In genomic region chr1:92298213-92298572, GRCh38 we compare ENCODE assay signal across 8 cellular contexts. TPM values are rescaled to one million over a fixed set of nuclear protein-coding genes. Genes with fewer than 3 reads are reported as not detected.
DNase-seq lines count a peak whose midpoint lies in the region; ATAC-seq, FAIRE-seq and TF ChIP-seq lines count a peak whose summit lies in the region.

No MANE protein-coding gene starts in this region.

- FAIRE-seq in H1 (lab: Jason Lieb, UNC), result no peak

- peaks cover 3% of the 10 kb centered on the region; the same call in 1 of the 2 replicates for H3K23me2 ChIP-seq in H1 (ENCODE audit: low read depth, low read length)

- H2AK5ac ChIP-seq in H1 (ENCODE audit: low read depth, low read length) (no peak overlapping the region), neuronal stem cell (ENCODE audit: low read depth, low read length) (no peak overlapping the region)

- no peak for TF ChIP-seq RAD21 in H1 (IDR thresholded peaks at IDR 0.05 in 1 of 2, conservative IDR thresholded peaks at IDR 0.05 in 1 of 2; ENCODE audit: low read depth in 2 of 2, low read length in 2 of 2)

- POLR2A ChIA-PET in H1 (lab: Charles Lee; ENCODE audit: partially characterized antibody), result interaction anchor here (0.7 to 1.5 kb wide), 4 partner anchors 12 to 302 kb away, joined by 3 to 5 read pairs (median 4); no protein-coding TSS in a partner anchor

- H3K4me2 ChIP-seq in MM.1S (ENCODE audit: low read depth, low read length), result peak overlapping the region; percentile 84
- H3K4me2 ChIP-seq in H1 (ENCODE audit: insufficient read depth in 1 of 2, low read depth in 2 of 2, low read length in 2 of 2), result peak overlapping the region; percentile 72 to 83
- peak overlapping the region; percentile 78 for H3K4me2 ChIP-seq in neuronal stem cell (ENCODE audit: insufficient read depth, low read length, poor library complexity, severe bottlenecking)

- H4K20me1 ChIP-seq in MM.1S (ENCODE audit: insufficient read depth, low read length), result no peaks in the 10 kb centered on the region
- no peaks in the 10 kb centered on the region for H4K20me1 ChIP-seq in H1 (replicated peaks in 1 of 2; ENCODE audit: control insufficient read depth in 1 of 2, insufficient read depth in 2 of 2, low read length in 2 of 2)

- H4K8ac ChIP-seq in H1 (ENCODE audit: extremely low read depth, insufficient read depth, low read length) (no peak overlapping the region), neuronal stem cell (ENCODE audit: low read depth, low read length) (no peak overlapping the region)

- no peak overlapping the region for H3K14ac ChIP-seq in H1 (ENCODE audit: insufficient read length)
- H3K14ac ChIP-seq in neuronal stem cell (ENCODE audit: low read length), result no peak overlapping the region

- TF ChIP-seq CTCF in MM.1S (IDR thresholded peaks at IDR 0.05; ENCODE audit: low read length), result no peak
- no peak for TF ChIP-seq CTCF in H1 (IDR thresholded peaks at IDR 0.05; ENCODE audit: control extremely low read depth in 1 of 3, insufficient read depth in 1 of 3, low read depth in 1 of 3, low read length in 3 of 3)

- H3K18ac ChIP-seq in H1 (ENCODE audit: extremely low read depth, low read length) (peak overlapping the region; percentile 98), neuronal stem cell (ENCODE audit: low read length) (peak overlapping the region; percentile 100)

- H3K9me3 ChIP-seq in MM.1S (replicated peaks; ENCODE audit: insufficient read depth, low read length), result no peaks in the 10 kb centered on the region
- H3K9me3 ChIP-seq in H1 (ENCODE audit: insufficient read depth in 2 of 2, low read depth in 1 of 2, low read length in 1 of 2), result no peaks in the 10 kb centered on the region
- H3K9me3 ChIP-seq in neuronal stem cell (replicated peaks in 1 of 2; ENCODE audit: control insufficient read depth in 2 of 2, insufficient read depth in 1 of 2, low read depth in 1 of 2, low read length in 2 of 2), result peaks cover 0 to 7% of the 10 kb centered on the region in 2 donors

- H2BK5ac ChIP-seq in H1 (ENCODE audit: low read depth, low read length) (peak overlapping the region; percentile 99), neuronal stem cell (ENCODE audit: low read length) (peak overlapping the region; percentile 100)

- H3K79me1 ChIP-seq in H1 (ENCODE audit: low read depth, low read length) (no peaks in the 10 kb centered on the region), neuronal stem cell (ENCODE audit: low read depth, low read length) (peaks cover 3% of the 10 kb centered on the region)

- H3K79me2 ChIP-seq in MM.1S (ENCODE audit: low read length) (peaks cover 22% of the 10 kb centered on the region), H1 (ENCODE audit: control insufficient read depth in 1 of 2, insufficient read depth in 2 of 2, low read length in 2 of 2) (peaks cover 0 to 22% of the 10 kb centered on the region in 2 experiments; a peak in 2 of 4 replicates)

- H3K23ac ChIP-seq in H1 (ENCODE audit: insufficient read length), result no peak overlapping the region
- H3K23ac ChIP-seq in neuronal stem cell (ENCODE audit: low read depth, low read length, poor library complexity), result no peak overlapping the region

- TF ChIP-seq EP300 in H1 (IDR thresholded peaks at IDR 0.05; ENCODE audit: borderline replicate concordance in 1 of 2, low read depth in 2 of 2, low read length in 2 of 2), result no peak

- TF ChIP-seq POLR2A in H1 (IDR thresholded peaks at IDR 0.05; ENCODE audit: control extremely low read depth in 1 of 2, low read depth in 2 of 2, low read length in 2 of 2), result no peak

- H3K56ac ChIP-seq in H1 (replicated peaks; ENCODE audit: insufficient read length, low read depth, low read length), result peak overlapping the region; percentile 97

- WGBS in H1 (ENCODE audit: extremely low coverage in 1 of 2, insufficient coverage in 1 of 2, insufficient read length in 1 of 2, insufficient replicate concordance in 2 of 2, low coverage in 1 of 2, low lambda C conversion rate in 2 of 2, missing lambda C conversion rate in 1 of 2), 2 experiments, result 8% methylated on average over 3 of the region's 3 CpGs; no CpG with 5 or more reads in 1 of the 2 experiments
- WGBS in neuronal stem cell (ENCODE audit: extremely low coverage in 2 of 2, insufficient read length in 2 of 2, insufficient replicate concordance in 1 of 2), 2 donors, result no CpG with 5 or more reads among the region's 3 CpGs

- H3K4ac ChIP-seq in H1 (replicated peaks; ENCODE audit: insufficient read length, low read depth, low read length) (peak overlapping the region; percentile 69), neuronal stem cell (ENCODE audit: low read length) (no peak overlapping the region)

- peak overlapping the region; percentile 83 for H3K4me3 ChIP-seq in GM08714 (ENCODE audit: low read length)
- peak overlapping the region; percentile 87 for H3K4me3 ChIP-seq in MM.1S (ENCODE audit: low read length)
- H3K4me3 ChIP-seq in H1 (ENCODE audit: extremely low read depth in 1 of 4, insufficient read depth in 2 of 4, low read depth in 3 of 4, low read length in 4 of 4), result peak overlapping the region; percentile 85 to 96 (median 92)
- H3K4me3 ChIP-seq in neuronal stem cell (ENCODE audit: low read length in 2 of 2), result peak overlapping the region; percentile 87 to 100

- H4K5ac ChIP-seq in H1 (ENCODE audit: insufficient read length, low read depth, low read length), result peak overlapping the region; percentile 81

- H3K4me1 ChIP-seq in MM.1S (ENCODE audit: low read length) (0 out of 2 replicates have a peak, but pooled peaks cover 4% of the 10 kb centered on the region), H1 (replicated peaks in 1 of 4; ENCODE audit: control insufficient read depth in 3 of 4, insufficient read depth in 4 of 4, low read length in 3 of 4) (peaks cover 0 to 3% (median 1%) of the 10 kb centered on the region in 4 experiments; a peak in 4 of 7 replicates), neuronal stem cell (ENCODE audit: control insufficient read depth in 2 of 2, insufficient read depth in 1 of 2, low read depth in 1 of 2, low read length in 2 of 2) (peaks cover 2 to 6% of the 10 kb centered on the region in 2 donors)

- H3K36me3 ChIP-seq in MM.1S (replicated peaks; ENCODE audit: insufficient read depth, low read length), result peaks cover 3% of the 10 kb centered on the region; the same call in 1 of the 2 replicates
- peaks cover 5 to 47% (median 17%) of the 10 kb centered on the region in 4 experiments; a peak in 7 of 8 replicates for H3K36me3 ChIP-seq in H1 (ENCODE audit: control insufficient read depth in 2 of 4, insufficient read depth in 4 of 4, low read length in 3 of 4)
- H3K36me3 ChIP-seq in neuronal stem cell (replicated peaks in 1 of 2; ENCODE audit: control insufficient read depth in 2 of 2, insufficient read depth in 2 of 2, low read length in 2 of 2), result peaks cover 2 to 62% of the 10 kb centered on the region in 2 donors

- H2BK120ac ChIP-seq in H1 (replicated peaks; ENCODE audit: low read depth, low read length) (peak overlapping the region; percentile 22), neuronal stem cell (ENCODE audit: low read depth, low read length) (no peak overlapping the region)

- H3K9ac ChIP-seq in MM.1S (ENCODE audit: low read length) (peak overlapping the region; percentile 96), H1 (replicated peaks in 1 of 4; ENCODE audit: extremely low read depth in 1 of 4, low read depth in 3 of 4, low read length in 3 of 4) (peak overlapping the region; percentile 82 to 98 (median 96)), neuronal stem cell (ENCODE audit: low read depth, low read length, poor library complexity) (peak overlapping the region; percentile 99)

- H3K9me2 ChIP-seq in MM.1S (replicated peaks; ENCODE audit: insufficient read depth, low read length), result no peaks in the 10 kb centered on the region

- no peak overlapping the region for H2BK20ac ChIP-seq in H1 (ENCODE audit: low read length)

- DNase-seq in MM.1S (peak; percentile 43), H1 (ENCODE audit: low read depth in 1 of 2, low spot score in 2 of 2) (no peak), neuronal stem cell (ENCODE audit: low spot score) (no peak), AG08396 (ENCODE audit: low spot score) (no peak), NCI-H128 (lab: John Stamatoyannopoulos, UW; ENCODE audit: unreplicated experiment) (no peak), inferior parietal cortex (ENCODE audit: extremely low spot score) (no peak)

- H4K91ac ChIP-seq in H1 (replicated peaks; ENCODE audit: insufficient read length, low read length) (peak overlapping the region; percentile 99), neuronal stem cell (ENCODE audit: low read depth, low read length, poor library complexity) (no peak overlapping the region)

- peaks cover 11% of the 10 kb centered on the region; the same call in 1 of the 2 replicates for H3F3A ChIP-seq in MM.1S (ENCODE audit: insufficient read depth, low read length)

- ATAC-seq in HG02852 (IDR thresholded peaks at IDR 0.05; ENCODE audit: unreplicated experiment), result no peak

- H2BK15ac ChIP-seq in H1 (ENCODE audit: low read length) (no peak overlapping the region), neuronal stem cell (ENCODE audit: low read length) (no peak overlapping the region)

- H2AFZ ChIP-seq in MM.1S (ENCODE audit: low read length) (peak overlapping the region; percentile 97), H1 (ENCODE audit: low read length) (no peak overlapping the region), neuronal stem cell (ENCODE audit: low read length) (peak overlapping the region; percentile 98)

- H3K27me3 ChIP-seq in MM.1S (replicated peaks; ENCODE audit: insufficient read depth, low read length) (no peaks in the 10 kb centered on the region), H1 (replicated peaks in 1 of 4; ENCODE audit: control insufficient read depth in 3 of 4, extremely low read depth in 1 of 4, insufficient read depth in 3 of 4, low read length in 3 of 4) (no peaks in the 10 kb centered on the region), neuronal stem cell (ENCODE audit: control insufficient read depth in 3 of 3, insufficient read depth in 3 of 3, low read depth in 1 of 3, low read length in 3 of 3) (no peaks in the 10 kb centered on the region)

- H2BK12ac ChIP-seq in H1 (ENCODE audit: low read depth, low read length) (no peak overlapping the region), neuronal stem cell (ENCODE audit: low read length) (no peak overlapping the region)

- CTCF ChIA-PET in H1 (lab: Charles Lee; ENCODE audit: partially characterized antibody), result interaction anchor here (0.7 to 0.9 kb wide), 3 partner anchors 18 to 556 kb away, joined by 3 read pairs; no protein-coding TSS in a partner anchor

- H3K27ac ChIP-seq in MM.1S (ENCODE audit: low read length) (peak overlapping the region; percentile 89), H1 (ENCODE audit: low read depth, low read length) (peak overlapping the region; percentile 99), neuronal stem cell (replicated peaks; ENCODE audit: low read length) (peak overlapping the region; percentile 99)

RNA-seq across cellular contexts. Expression of gene GLMN, which starts 0.6 kb away (rescaled TPM):
- 23.8 and 25.0 TPM in 2 replicates for total RNA-seq in H1 (2021; fragmentation: NEBNext Ultra II Directional; extraction: Animal tissue kit (Norgen Biotek cat#: 25700))
- polyA plus RNA-seq in H1 (2011; rRNA removed), result 2.1 and 5.7 TPM in 2 replicates
- 9.9 TPM for polyA plus RNA-seq in H1 (2011; cell fraction: cytosol; rRNA removed)
- polyA plus RNA-seq in H1 (2011; cell fraction: nucleus; rRNA removed), result 2.0 TPM
- 7.9 to 23.9 TPM (median 9.3 TPM) in 4 replicates for polyA plus RNA-seq in H1 (2012, experiment 1 of 2)
- 2.9 TPM for polyA plus RNA-seq in H1 (2012, experiment 2 of 2)
- 22.0 TPM for polyA plus RNA-seq in H1 (2013, experiment 1 of 2)
- 18.6 TPM for polyA plus RNA-seq in H1 (2013, experiment 2 of 2)
- 3.6 and 5.3 TPM in 2 replicates for polyA minus RNA-seq in H1 (2011; rRNA and poly(A)+ RNA removed)
- 5.9 TPM for polyA minus RNA-seq in H1 (2011; cell fraction: cytosol; rRNA and poly(A)+ RNA removed)
- 14.2 TPM for polyA minus RNA-seq in H1 (2011; cell fraction: nucleus; rRNA and poly(A)+ RNA removed)
- 14.5 TPM for polyA plus RNA-seq in neuronal stem cell (2013, experiment 1 of 2)
- polyA plus RNA-seq in neuronal stem cell (2013, experiment 2 of 2), result 15.8 TPM

RNA-seq across cellular contexts. Expression of gene RPAP2, which starts 0.7 kb away (rescaled TPM):
- total RNA-seq in H1 (2021; fragmentation: NEBNext Ultra II Directional; extraction: Animal tissue kit (Norgen Biotek cat#: 25700)), result 27.5 and 28.4 TPM in 2 replicates
- polyA plus RNA-seq in H1 (2011; rRNA removed), result 3.9 and 7.9 TPM in 2 replicates
- polyA plus RNA-seq in H1 (2011; cell fraction: cytosol; rRNA removed), result 6.8 TPM
- polyA plus RNA-seq in H1 (2011; cell fraction: nucleus; rRNA removed), result 4.0 TPM
- polyA plus RNA-seq in H1 (2012, experiment 1 of 2), result 6.4 to 11.8 TPM (median 7.5 TPM) in 4 replicates
- 0.37 TPM for polyA plus RNA-seq in H1 (2012, experiment 2 of 2)
- 12.1 TPM for polyA plus RNA-seq in H1 (2013, experiment 1 of 2)
- polyA plus RNA-seq in H1 (2013, experiment 2 of 2), result 11.6 TPM
- 8.5 and 15.9 TPM in 2 replicates for polyA minus RNA-seq in H1 (2011; rRNA and poly(A)+ RNA removed)
- 3.4 TPM for polyA minus RNA-seq in H1 (2011; cell fraction: cytosol; rRNA and poly(A)+ RNA removed)
- polyA minus RNA-seq in H1 (2011; cell fraction: nucleus; rRNA and poly(A)+ RNA removed), result 25.4 TPM
- 14.2 TPM for polyA plus RNA-seq in neuronal stem cell (2013, experiment 1 of 2)
- polyA plus RNA-seq in neuronal stem cell (2013, experiment 2 of 2), result 14.5 TPM
